Comparison of ENCODE assay signal across 1 cellular context in the genomic region with DNA sequence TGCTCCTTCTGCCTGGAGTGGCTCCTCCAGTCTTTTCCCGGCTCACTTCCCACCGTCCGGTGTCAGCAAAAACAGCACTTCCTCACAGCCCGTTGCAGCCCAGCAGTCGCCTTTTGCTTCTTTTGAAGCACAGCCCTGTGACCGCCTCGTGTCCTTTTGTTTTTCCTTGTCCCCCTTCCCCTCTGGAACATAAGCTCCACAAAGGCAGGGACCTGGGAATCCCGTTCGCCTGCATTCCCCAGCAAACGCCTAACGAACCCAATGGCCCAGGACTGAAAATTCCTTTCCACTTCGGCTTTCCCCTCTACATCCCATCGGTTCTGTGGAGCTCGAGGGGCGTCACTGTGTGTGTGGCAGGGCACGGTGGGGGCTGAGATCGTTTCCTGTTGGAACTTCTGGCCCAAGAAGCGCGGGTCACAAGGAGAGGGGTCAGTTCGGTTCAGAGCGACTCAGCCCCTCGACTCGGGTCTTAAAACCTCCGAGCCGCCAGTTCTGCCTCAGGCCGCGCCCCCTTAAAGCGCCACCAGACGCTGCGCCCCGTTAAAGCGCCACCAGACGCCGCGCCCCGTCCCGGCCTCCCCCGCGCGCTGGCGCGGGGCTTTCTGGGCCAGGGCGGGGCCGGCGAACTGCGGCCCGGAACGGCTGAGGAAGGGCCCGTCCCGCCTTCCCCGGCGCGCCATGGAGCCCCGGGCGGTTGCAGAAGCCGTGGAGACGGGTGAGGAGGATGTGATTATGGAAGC.
TF ChIP-seq lines count a peak whose summit lies in the region.

No MANE protein-coding gene starts in this region.

TF ChIP-seq in IMR-90, 13 proteins besides CTCF, POLR2A, EP300 and RAD21:
- TF ChIP-seq MAFK (IDR thresholded peaks at IDR 0.05; ENCODE audit: low read depth, low read length) (no peak), MAZ (IDR thresholded peaks at IDR 0.05; ENCODE audit: borderline replicate concordance, low read depth, low read length) (peak; percentile 70; the same call in 1 of the 2 replicates), RFX5 (IDR thresholded peaks at IDR 0.05; ENCODE audit: low read depth, low read length) (no peak), MXI1 (IDR thresholded peaks at IDR 0.05; ENCODE audit: borderline replicate concordance, low read depth, low read length) (peak; percentile 58; the same call in 1 of the 2 replicates), RCOR1 (IDR thresholded peaks at IDR 0.05; ENCODE audit: insufficient replicate concordance, low read length) (no peak)
- TF ChIP-seq, protein P1, sequence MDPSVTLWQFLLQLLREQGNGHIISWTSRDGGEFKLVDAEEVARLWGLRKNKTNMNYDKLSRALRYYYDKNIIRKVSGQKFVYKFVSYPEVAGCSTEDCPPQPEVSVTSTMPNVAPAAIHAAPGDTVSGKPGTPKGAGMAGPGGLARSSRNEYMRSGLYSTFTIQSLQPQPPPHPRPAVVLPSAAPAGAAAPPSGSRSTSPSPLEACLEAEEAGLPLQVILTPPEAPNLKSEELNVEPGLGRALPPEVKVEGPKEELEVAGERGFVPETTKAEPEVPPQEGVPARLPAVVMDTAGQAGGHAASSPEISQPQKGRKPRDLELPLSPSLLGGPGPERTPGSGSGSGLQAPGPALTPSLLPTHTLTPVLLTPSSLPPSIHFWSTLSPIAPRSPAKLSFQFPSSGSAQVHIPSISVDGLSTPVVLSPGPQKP (IDR thresholded peaks at IDR 0.05; ENCODE audit: borderline replicate concordance, low read depth, low read length) = no peak
